20 cellular contexts compared by ENCODE assay signal in the genomic region with DNA sequence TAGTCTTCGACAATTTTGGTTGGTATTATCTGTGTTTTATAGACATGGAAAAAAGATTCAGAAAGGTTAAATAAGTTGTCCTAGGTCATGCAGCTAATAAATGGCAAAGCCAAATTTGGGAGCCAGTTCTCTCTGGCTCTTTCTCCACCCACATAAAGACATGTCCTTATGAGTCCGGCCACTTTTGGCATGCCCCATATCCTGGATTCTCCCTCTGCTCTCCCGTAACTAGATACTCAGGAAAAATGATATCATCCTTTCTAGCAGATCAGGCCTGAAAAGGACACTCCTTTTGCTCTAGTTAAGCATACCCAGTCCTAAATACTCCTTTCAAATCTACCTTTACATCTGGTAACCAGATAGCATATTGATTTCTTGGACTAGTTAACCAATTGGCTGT.
DNase-seq lines count a peak whose midpoint lies in the region; ATAC-seq, FAIRE-seq and TF ChIP-seq lines count a peak whose summit lies in the region.
"Had no signal": no experiment of that assay in that cellular context is flagged by ENCODE, and none has a peak within 500 bp of the region (broad histone marks: within the 10 kb centered on the region; RNA-seq: fewer than 3 reads in every experiment).

No MANE protein-coding gene starts in this region.

- peaks cover 16% of the 10 kb centered on the region for H3K4me1 Mint-ChIP-seq in brain
- H3K4me1 Mint-ChIP-seq: endodermal cell had no signal

- no peaks in the 10 kb centered on the region for H3K9me3 ChIP-seq in right cardiac atrium (ENCODE audit: control insufficient read depth, low read length)
- H3K9me3 ChIP-seq: ovary, stomach had no signal

- H3K9me3 Mint-ChIP-seq in brain, result peaks cover 8 to 17% (median 12%) of the 10 kb centered on the region in 5 experiments
- H3K9me3 Mint-ChIP-seq: activated CD4-positive, alpha-beta T cell treated with anti-CD3 and anti-CD28 coated beads, Interleukin-2, amount 10 ng/mL, durations not matched to agents 24 days and 14 days; central memory CD8-positive, alpha-beta T cell had no signal

- peaks cover 70% of the 10 kb centered on the region for H3K36me3 Mint-ChIP-seq in brain

- peak overlapping the region in 3 of 5 experiments; percentile 15 to 82 (median 46) for H3K27ac Mint-ChIP-seq in brain
- H3K27ac Mint-ChIP-seq: activated CD4-positive, alpha-beta T cell treated with anti-CD3 and anti-CD28 coated beads, Interleukin-2, amount 10 ng/mL, durations not matched to agents 24 days and 14 days; activated naive CD4-positive, alpha-beta T cell treated with anti-CD3 and anti-CD28 coated beads, Interleukin-2, amount 50 U/mL, for 24 hours; endodermal cell had no signal

- no peak overlapping the region for H3K4me3 ChIP-seq in right cardiac atrium (ENCODE audit: low read length)
- H3K4me3 ChIP-seq: ovary, stomach had no signal

- H3K27me3 ChIP-seq in right cardiac atrium (ENCODE audit: control insufficient read depth, insufficient read depth), result no peaks in the 10 kb centered on the region
- H3K27me3 ChIP-seq: ovary, stomach had no signal

- no peak for TF ChIP-seq CTCF in brain (conservative IDR thresholded peaks at IDR 0.05)

- ATAC-seq in right cardiac atrium (peak; percentile 63 to 75), sciatic nerve (peak; percentile 81)

- TF ChIP-seq POLR2A in GM12891 (IDR thresholded peaks at IDR 0.05; ENCODE audit: low read depth, low read length), result no peak

- 29% methylated on average over 3 of the region's 3 CpGs for WGBS in right cardiac atrium

- FAIRE-seq in GM12891 (lab: Jason Lieb, UNC) (peak; percentile 33), RCC 7860 (lab: Jason Lieb, UNC) (no peak)
- FAIRE-seq: D721Med, islet of Langerhans had no signal

- H3K4me3 Mint-ChIP-seq in brain, result no peak overlapping the region
- H3K4me3 Mint-ChIP-seq: activated CD4-positive, alpha-beta T cell treated with anti-CD3 and anti-CD28 coated beads, Interleukin-2, amount 10 ng/mL, durations not matched to agents 24 days and 14 days; activated naive CD4-positive, alpha-beta T cell treated with anti-CD3 and anti-CD28 coated beads, Interleukin-2, amount 50 U/mL, for 24 hours; central memory CD8-positive, alpha-beta T cell; endodermal cell had no signal

- intact Hi-C loops in right cardiac atrium (cut with DNase I), result no loop called here
- intact Hi-C loops in sciatic nerve (cut with DNase I), result no loop called here

- DNase-seq in GM12891 (ENCODE audit: insufficient read length, low spot score) (no peak), right cardiac atrium (peak in 1 of 3 donors; percentile 51), sciatic nerve (ENCODE audit: low spot score) (no peak), iPS-NIHi11 (ENCODE audit: low spot score) (no peak), RCC 7860 (ENCODE audit: low spot score) (no peak), LoVo (ENCODE audit: low spot score) (no peak), HuH-7 (ENCODE audit: low spot score) (no peak)
- DNase-seq: activated CD4-positive, alpha-beta T cell treated with anti-CD3 and anti-CD28 coated beads, Interleukin-2, amount 10 ng/mL, durations not matched to agents 24 days and 14 days; AML-193; endodermal cell; NCI-H1417 treated with DMSO at 0.1 percent for 48 hours; ovary; stimulated activated CD4-positive, alpha-beta T cell treated with anti-CD3 and anti-CD28 coated beads, Interleukin-15, amount 100 ng/mL, for 24 hours; stomach had no signal

- H3K27me3 Mint-ChIP-seq in brain, result no peaks in the 10 kb centered on the region
- H3K27me3 Mint-ChIP-seq: activated CD4-positive, alpha-beta T cell treated with anti-CD3 and anti-CD28 coated beads, Interleukin-2, amount 10 ng/mL, durations not matched to agents 24 days and 14 days; activated naive CD4-positive, alpha-beta T cell treated with anti-CD3 and anti-CD28 coated beads, Interleukin-2, amount 50 U/mL, for 24 hours; central memory CD8-positive, alpha-beta T cell had no signal

- peaks cover 6% of the 10 kb centered on the region for H3K4me1 ChIP-seq in right cardiac atrium (ENCODE audit: control insufficient read depth, insufficient read depth, low read length)

- no peak overlapping the region for H3K27ac ChIP-seq in right cardiac atrium (ENCODE audit: low read length)
- H3K27ac ChIP-seq: KMS-11, ovary had no signal

TF ChIP-seq in GM12891, 5 proteins besides CTCF, POLR2A, EP300 and RAD21:
- no peak for TF ChIP-seq TAF1 (IDR thresholded peaks at IDR 0.05; ENCODE audit: low read depth, low read length)
- TF ChIP-seq PAX5 (IDR thresholded peaks at IDR 0.05; ENCODE audit: insufficient read depth, low read length, severe bottlenecking), result no peak
- TF ChIP-seq POU2F2 (IDR thresholded peaks at IDR 0.05; ENCODE audit: low read depth, low read length), result no peak
- no peak for TF ChIP-seq POLR2AphosphoS5 (IDR thresholded peaks at IDR 0.05; ENCODE audit: low read depth, low read length)
- no peak for TF ChIP-seq SPI1 (IDR thresholded peaks at IDR 0.05; ENCODE audit: low read depth, low read length)
